In genomic region chr16:2033057-2033911, GRCh38 we compare ENCODE assay signal across 10 cellular contexts. TPM values are rescaled to one million over a fixed set of nuclear protein-coding genes. Genes with fewer than 3 reads are reported as not detected.
DNase-seq lines count a peak whose midpoint lies in the region; ATAC-seq, FAIRE-seq and TF ChIP-seq lines count a peak whose summit lies in the region.
"Had no signal": no experiment of that assay in that cellular context is flagged by ENCODE, and none has a peak within 500 bp of the region (broad histone marks: within the 10 kb centered on the region; RNA-seq: fewer than 3 reads in every experiment).

No MANE protein-coding gene starts in this region.

- no peak for TF ChIP-seq POLR2A in HepG2 (IDR thresholded peaks at IDR 0.05; ENCODE audit: insufficient read depth in 1 of 2, low read depth in 2 of 2, low read length in 2 of 2)

- FAIRE-seq in HepG2 (lab: Jason Lieb, UNC), result no peak
- FAIRE-seq: islet of Langerhans had no signal

- WGBS in HepG2 (ENCODE audit: low lambda C conversion rate), result 22% methylated on average over 5 of the region's 37 CpGs

- peaks cover 3 to 6% of the 10 kb centered on the region in 2 experiments; a peak in 4 of 5 replicates for H3K36me3 ChIP-seq in HepG2 (replicated peaks in 1 of 2; ENCODE audit: control insufficient read depth in 1 of 2, insufficient read depth in 2 of 2, low read length in 2 of 2)
- H3K36me3 ChIP-seq in subcutaneous abdominal adipose tissue (ENCODE audit: control insufficient read depth in 5 of 5, insufficient read depth in 5 of 5, low read length in 5 of 5), result peaks cover 0 to 23% (median 19%) of the 10 kb centered on the region in 5 donors
- H3K36me3 ChIP-seq in OCI-LY7 (ENCODE audit: insufficient read depth, low read length), result no peaks in the 10 kb centered on the region
- no peaks in the 10 kb centered on the region for H3K36me3 ChIP-seq in MM.1S (replicated peaks; ENCODE audit: insufficient read depth, low read length)

- H3K9ac ChIP-seq in HepG2 (ENCODE audit: insufficient read depth, low read depth, low read length) (peak overlapping the region; percentile 75), subcutaneous abdominal adipose tissue (ENCODE audit: low read length in 5 of 5) (peak overlapping the region; percentile 51 to 76 (median 59)), MM.1S (ENCODE audit: low read length) (no peak overlapping the region)

- CTCF ChIA-PET in HepG2 (lab: Yijun Ruan, JAX; ENCODE audit: low intra/inter-chr PET ratio, low total read pairs), result no interaction called here
- CTCF ChIA-PET in OCI-LY7 (lab: Charles Lee; ENCODE audit: unreplicated experiment), result no interaction called here

- DNase-seq in cardiac fibroblast (ENCODE audit: low read depth in 2 of 2) (peak; percentile 76), HepG2 (ENCODE audit: low spot score) (peak; percentile 53), NCI-H1105 treated with DMSO at 0.1 percent for 48 hours (lab: John Stamatoyannopoulos, UW) (no peak), OCI-LY7 (ENCODE audit: low spot score) (no peak), MM.1S (no peak)
- DNase-seq in activated CD4-positive, alpha-beta T cell treated with anti-CD3 and anti-CD28 coated beads, Interleukin-2, amount 50 U/mL, for 48 hours, result no peak

- in situ Hi-C loops in HepG2 (cut with HindIII; ENCODE audit: extremely low pct_ligation_motif_present, low pct_unique_long_range_greater_than_20kb), result no loop called here

- H2AFZ ChIP-seq in HepG2 (ENCODE audit: low read length) (no peak overlapping the region), OCI-LY7 (ENCODE audit: low read length) (no peak overlapping the region), MM.1S (ENCODE audit: low read length) (no peak overlapping the region)

- peak; percentile 63 for ATAC-seq in HepG2

- POLR2A ChIA-PET in HepG2 (lab: Yijun Ruan, JAX) (interaction anchor here (0.8 to 4.6 kb wide), 7 partner anchors 9 to 122 kb away, joined by 3 to 59 read pairs (median 4); partner anchors contain the start of genes NTHL1, TRAF7 and TSC2), OCI-LY7 (lab: Charles Lee) (interaction anchor here (1.0 kb wide), 1 partner anchor 11 kb away, joined by 3 read pairs; no protein-coding TSS in a partner anchor)

- H3K79me2 ChIP-seq in HepG2 (ENCODE audit: insufficient read depth, low read length), result no peaks in the 10 kb centered on the region
- no peaks in the 10 kb centered on the region for H3K79me2 ChIP-seq in OCI-LY7 (ENCODE audit: insufficient read depth, low read depth, low read length)
- no peaks in the 10 kb centered on the region for H3K79me2 ChIP-seq in MM.1S (ENCODE audit: low read length)

- intact Hi-C loops in HepG2 (cut with micrococcal nuclease; ENCODE audit: unreplicated experiment), result no loop called here
- intact Hi-C loops in OCI-LY7 (cut with micrococcal nuclease; ENCODE audit: unreplicated experiment), result no loop called here

- TF ChIP-seq RAD21 in Ishikawa (IDR thresholded peaks at IDR 0.05; ENCODE audit: low read depth) (no peak), HepG2 (CRISPR knock-in tag; IDR thresholded peaks at IDR 0.05) (no peak)

- H3K4me1 ChIP-seq in HepG2 (ENCODE audit: insufficient read depth, low read length) (peaks cover 83% of the 10 kb centered on the region), subcutaneous abdominal adipose tissue (ENCODE audit: control insufficient read depth in 5 of 5, insufficient read depth in 5 of 5, low read length in 5 of 5) (peaks cover 4 to 93% (median 79%) of the 10 kb centered on the region in 5 donors), OCI-LY7 (ENCODE audit: insufficient read depth, low read length, poor library complexity, severe bottlenecking) (no peaks in the 10 kb centered on the region), MM.1S (ENCODE audit: low read length) (peaks cover 4% of the 10 kb centered on the region; the same call in 1 of the 2 replicates)

- peak overlapping the region; percentile 93 for H3K4me2 ChIP-seq in HepG2 (ENCODE audit: low read depth, low read length)
- no peak overlapping the region for H3K4me2 ChIP-seq in OCI-LY7 (ENCODE audit: low read length)
- H3K4me2 ChIP-seq in MM.1S (ENCODE audit: low read depth, low read length), result no peak overlapping the region

- TF ChIP-seq EP300 in Ishikawa (IDR thresholded peaks at IDR 0.05; ENCODE audit: borderline replicate concordance) (no peak), HepG2 (IDR thresholded peaks at IDR 0.05; ENCODE audit: low read depth in 2 of 2, low read length in 2 of 2) (no peak), HepG2 (CRISPR knock-in tag; IDR thresholded peaks at IDR 0.05; ENCODE audit: borderline replicate concordance) (no peak)

- no peak for TF ChIP-seq CTCF in cardiac fibroblast (IDR thresholded peaks at IDR 0.05; ENCODE audit: low read depth, low read length)
- TF ChIP-seq CTCF in HepG2 (CRISPR knock-in tag; IDR thresholded peaks at IDR 0.05), result no peak
- TF ChIP-seq CTCF in OCI-LY7 (conservative IDR thresholded peaks at IDR 0.05; ENCODE audit: low read length), result no peak
- TF ChIP-seq CTCF in MM.1S (IDR thresholded peaks at IDR 0.05; ENCODE audit: low read length), result no peak

- no peaks in the 10 kb centered on the region for H3K9me2 ChIP-seq in OCI-LY7 (ENCODE audit: insufficient read depth, low read length)
- no peaks in the 10 kb centered on the region for H3K9me2 ChIP-seq in MM.1S (replicated peaks; ENCODE audit: insufficient read depth, low read length)

- H3K27me3 ChIP-seq in HepG2 (ENCODE audit: control insufficient read depth in 1 of 2, insufficient read depth in 2 of 2, low read length in 2 of 2) (no peaks in the 10 kb centered on the region), subcutaneous abdominal adipose tissue (ENCODE audit: control insufficient read depth in 5 of 5, insufficient read depth in 4 of 5, low read length in 5 of 5) (no peaks in the 10 kb centered on the region), MM.1S (replicated peaks; ENCODE audit: insufficient read depth, low read length) (peaks cover 41% of the 10 kb centered on the region)

- no peaks in the 10 kb centered on the region for H3F3A ChIP-seq in MM.1S (ENCODE audit: insufficient read depth, low read length)

- H3K9me3 ChIP-seq in HepG2 (ENCODE audit: low read length) (no peaks in the 10 kb centered on the region), subcutaneous abdominal adipose tissue (ENCODE audit: control insufficient read depth in 5 of 5, low read length in 5 of 5) (no peaks in the 10 kb centered on the region), OCI-LY7 (ENCODE audit: low read length) (no peaks in the 10 kb centered on the region), MM.1S (replicated peaks; ENCODE audit: insufficient read depth, low read length) (no peaks in the 10 kb centered on the region)

- BruUV-seq in HepG2 (replicated peaks; lab: Mats Ljungman, UMichigan) (no TSS peak), OCI-LY7 (replicated peaks; lab: Mats Ljungman, UMichigan) (no TSS peak)

- H4K20me1 ChIP-seq in HepG2 (ENCODE audit: insufficient read depth, low read length) (0 out of 2 replicates have a peak, but pooled peaks cover 2% of the 10 kb centered on the region), OCI-LY7 (ENCODE audit: insufficient read depth, low read length) (no peaks in the 10 kb centered on the region), MM.1S (ENCODE audit: insufficient read depth, low read length) (no peaks in the 10 kb centered on the region)

- H3K27ac ChIP-seq in HepG2 (ENCODE audit: extremely low read length, insufficient read depth, low read length) (peak overlapping the region; percentile 89), subcutaneous abdominal adipose tissue (ENCODE audit: low read depth, low read length) (peak overlapping the region; percentile 86), OCI-LY7 (ENCODE audit: low read depth, low read length, poor library complexity, severe bottlenecking) (no peak overlapping the region), MM.1S (ENCODE audit: low read length) (no peak overlapping the region)

- H3K4me3 ChIP-seq in cardiac fibroblast (replicated peaks in 1 of 2; ENCODE audit: low read depth in 2 of 2, low read length in 2 of 2), result peak overlapping the region; percentile 8 to 53
- peak overlapping the region; percentile 24 to 69 (median 46); a peak in 5 of 6 replicates for H3K4me3 ChIP-seq in HepG2 (replicated peaks in 1 of 3; ENCODE audit: insufficient read depth in 1 of 3, low read depth in 2 of 3, low read length in 3 of 3)
- peak overlapping the region; percentile 53 to 70 (median 62) for H3K4me3 ChIP-seq in subcutaneous abdominal adipose tissue (ENCODE audit: low read depth in 1 of 5, low read length in 5 of 5)
- H3K4me3 ChIP-seq in OCI-LY7 (ENCODE audit: low read depth, low read length, poor library complexity, severe bottlenecking), result no peak overlapping the region
- H3K4me3 ChIP-seq in MM.1S (ENCODE audit: low read length), result no peak overlapping the region

RNA-seq across cellular contexts. Expression of gene NHERF2, which starts 6.6 kb away (rescaled TPM):
- total RNA-seq in HepG2 (2016; rRNA removed; fragmentation: Illumina TruSeq; extraction: Trizol) (15.8 and 23.7 TPM in 2 replicates), OCI-LY7 (2022) (0.27 and 0.31 TPM in 2 replicates)
- 17.2 and 21.7 TPM in 2 replicates for total RNA-seq in HepG2 (2016; cell fraction: cytosol; rRNA removed; fragmentation: Illumina TruSeq; extraction: Trizol; ENCODE audit: low read depth)
- total RNA-seq in HepG2 (2016; cell fraction: insoluble cytoplasmic fraction; rRNA removed; fragmentation: Illumina TruSeq; extraction: Trizol), result 14.8 and 26.0 TPM in 2 replicates
- 42.5 and 44.6 TPM in 2 replicates for total RNA-seq in HepG2 (2016; cell fraction: membrane; rRNA removed; fragmentation: Illumina TruSeq; extraction: Trizol)
- total RNA-seq in HepG2 (2016; cell fraction: nucleus; rRNA removed; fragmentation: Illumina TruSeq; extraction: Trizol), result 14.4 and 15.0 TPM in 2 replicates
- polyA plus RNA-seq in HepG2 (2011; rRNA removed), result 39.3 and 47.2 TPM in 2 replicates
- polyA plus RNA-seq in HepG2 (2011; cell fraction: cytosol; rRNA removed), result 28.8 and 54.4 TPM in 2 replicates
- polyA plus RNA-seq in HepG2 (2011; cell fraction: nucleus; rRNA removed), result 94.7 and 105 TPM in 2 replicates
- 25.8 and 38.7 TPM in 2 replicates for polyA plus RNA-seq in HepG2 (2012)
- 54.0 and 63.1 TPM in 2 replicates for polyA plus RNA-seq in HepG2 (2016; cell fraction: cytosol; fragmentation: Illumina TruSeq; extraction: Trizol; ENCODE audit: low read depth)
- 37.8 and 52.2 TPM in 2 replicates for polyA plus RNA-seq in HepG2 (2016; cell fraction: insoluble cytoplasmic fraction; fragmentation: Illumina TruSeq; extraction: Trizol; ENCODE audit: low read depth)
- polyA plus RNA-seq in HepG2 (2016; cell fraction: membrane; fragmentation: Illumina TruSeq; extraction: Trizol; ENCODE audit: low read depth), result 72.6 and 84.9 TPM in 2 replicates
- polyA plus RNA-seq in HepG2 (2016; cell fraction: nucleus; fragmentation: Illumina TruSeq; extraction: Trizol; ENCODE audit: insufficient read depth, low read depth), result 53.4 and 59.6 TPM in 2 replicates
- 6.8 and 36.4 TPM in 2 replicates for polyA minus RNA-seq in HepG2 (2011; rRNA and poly(A)+ RNA removed; ENCODE audit: low replicate concordance)
- polyA minus RNA-seq in HepG2 (2011; cell fraction: cytosol; rRNA and poly(A)+ RNA removed), result 24.4 and 28.2 TPM in 2 replicates
- 13.3 and 13.8 TPM in 2 replicates for polyA minus RNA-seq in HepG2 (2011; cell fraction: nucleus; rRNA and poly(A)+ RNA removed)
- total RNA-seq in OCI-LY7 (2014; rRNA removed; shearing (Covaris generic)), result not detected in 2 replicates
- polyA plus RNA-seq: IgD-negative memory B cell had no signal

RNA-seq across cellular contexts. Expression of gene NPW, which starts 13.7 kb away (rescaled TPM):
- total RNA-seq in HepG2 (2016; rRNA removed; fragmentation: Illumina TruSeq; extraction: Trizol), result 0.97 TPM in 1 of 2 replicates, not detected in the other
- total RNA-seq in HepG2 (2016; cell fraction: cytosol; rRNA removed; fragmentation: Illumina TruSeq; extraction: Trizol; ENCODE audit: low read depth), result 1.1 and 2.6 TPM in 2 replicates
- 0.87 TPM in 1 of 2 replicates, not detected in the other for total RNA-seq in HepG2 (2016; cell fraction: insoluble cytoplasmic fraction; rRNA removed; fragmentation: Illumina TruSeq; extraction: Trizol)
- 0.71 and 0.79 TPM in 2 replicates for total RNA-seq in HepG2 (2016; cell fraction: membrane; rRNA removed; fragmentation: Illumina TruSeq; extraction: Trizol)
- not detected in 2 replicates for total RNA-seq in HepG2 (2016; cell fraction: nucleus; rRNA removed; fragmentation: Illumina TruSeq; extraction: Trizol)
- polyA plus RNA-seq in HepG2 (2011; rRNA removed), result 0.24 and 0.25 TPM in 2 replicates
- 0.50 and 0.85 TPM in 2 replicates for polyA plus RNA-seq in HepG2 (2011; cell fraction: cytosol; rRNA removed)
- 1.1 and 1.2 TPM in 2 replicates for polyA plus RNA-seq in HepG2 (2011; cell fraction: nucleus; rRNA removed)
- 0.82 and 1.4 TPM in 2 replicates for polyA plus RNA-seq in HepG2 (2012)
- polyA plus RNA-seq in HepG2 (2016; cell fraction: cytosol; fragmentation: Illumina TruSeq; extraction: Trizol; ENCODE audit: low read depth), result 0.87 and 1.2 TPM in 2 replicates
- polyA plus RNA-seq in HepG2 (2016; cell fraction: insoluble cytoplasmic fraction; fragmentation: Illumina TruSeq; extraction: Trizol; ENCODE audit: low read depth), result 0.61 and 0.63 TPM in 2 replicates
- 0.42 and 0.81 TPM in 2 replicates for polyA plus RNA-seq in HepG2 (2016; cell fraction: membrane; fragmentation: Illumina TruSeq; extraction: Trizol; ENCODE audit: low read depth)
- 0.85 and 2.0 TPM in 2 replicates for polyA plus RNA-seq in HepG2 (2016; cell fraction: nucleus; fragmentation: Illumina TruSeq; extraction: Trizol; ENCODE audit: insufficient read depth, low read depth)
- polyA minus RNA-seq in HepG2 (2011; rRNA and poly(A)+ RNA removed; ENCODE audit: low replicate concordance), result 0.21 TPM in 1 of 2 replicates, not detected in the other
- 3.4 TPM in 1 of 2 replicates, not detected in the other for polyA minus RNA-seq in HepG2 (2011; cell fraction: cytosol; rRNA and poly(A)+ RNA removed)
- polyA minus RNA-seq in HepG2 (2011; cell fraction: nucleus; rRNA and poly(A)+ RNA removed), result 0.50 TPM in 1 of 2 replicates, not detected in the other
- 0.85 and 0.88 TPM in 2 replicates for total RNA-seq in OCI-LY7 (2014; rRNA removed; shearing (Covaris generic))
- 1.3 and 3.7 TPM in 2 replicates for total RNA-seq in OCI-LY7 (2022)
- polyA plus RNA-seq: IgD-negative memory B cell had no signal

RNA-seq across cellular contexts. Expression of gene NTHL1, which starts 14.3 kb away (rescaled TPM):
- 64.8 and 64.9 TPM in 2 replicates for total RNA-seq in HepG2 (2016; rRNA removed; fragmentation: Illumina TruSeq; extraction: Trizol)
- total RNA-seq in HepG2 (2016; cell fraction: cytosol; rRNA removed; fragmentation: Illumina TruSeq; extraction: Trizol; ENCODE audit: low read depth), result 24.9 and 26.2 TPM in 2 replicates
- total RNA-seq in HepG2 (2016; cell fraction: insoluble cytoplasmic fraction; rRNA removed; fragmentation: Illumina TruSeq; extraction: Trizol), result 69.4 and 70.6 TPM in 2 replicates
- 25.2 and 29.9 TPM in 2 replicates for total RNA-seq in HepG2 (2016; cell fraction: membrane; rRNA removed; fragmentation: Illumina TruSeq; extraction: Trizol)
- 22.8 and 26.0 TPM in 2 replicates for total RNA-seq in HepG2 (2016; cell fraction: nucleus; rRNA removed; fragmentation: Illumina TruSeq; extraction: Trizol)
- polyA plus RNA-seq in HepG2 (2011; rRNA removed), result 47.5 and 55.6 TPM in 2 replicates
- polyA plus RNA-seq in HepG2 (2011; cell fraction: cytosol; rRNA removed), result 63.4 and 112 TPM in 2 replicates
- 61.1 and 66.7 TPM in 2 replicates for polyA plus RNA-seq in HepG2 (2011; cell fraction: nucleus; rRNA removed)
- polyA plus RNA-seq in HepG2 (2012), result 19.7 and 24.2 TPM in 2 replicates
- polyA plus RNA-seq in HepG2 (2016; cell fraction: cytosol; fragmentation: Illumina TruSeq; extraction: Trizol; ENCODE audit: low read depth), result 12.4 and 13.2 TPM in 2 replicates
- 43.0 and 46.2 TPM in 2 replicates for polyA plus RNA-seq in HepG2 (2016; cell fraction: insoluble cytoplasmic fraction; fragmentation: Illumina TruSeq; extraction: Trizol; ENCODE audit: low read depth)
- 15.6 and 17.1 TPM in 2 replicates for polyA plus RNA-seq in HepG2 (2016; cell fraction: membrane; fragmentation: Illumina TruSeq; extraction: Trizol; ENCODE audit: low read depth)
- polyA plus RNA-seq in HepG2 (2016; cell fraction: nucleus; fragmentation: Illumina TruSeq; extraction: Trizol; ENCODE audit: insufficient read depth, low read depth), result 42.8 and 44.9 TPM in 2 replicates
- 25.8 and 50.8 TPM in 2 replicates for polyA minus RNA-seq in HepG2 (2011; rRNA and poly(A)+ RNA removed; ENCODE audit: low replicate concordance)
- polyA minus RNA-seq in HepG2 (2011; cell fraction: cytosol; rRNA and poly(A)+ RNA removed), result 24.2 and 32.7 TPM in 2 replicates
- 9.3 and 11.6 TPM in 2 replicates for polyA minus RNA-seq in HepG2 (2011; cell fraction: nucleus; rRNA and poly(A)+ RNA removed)
- total RNA-seq in OCI-LY7 (2014; rRNA removed; shearing (Covaris generic)), result 50.9 and 56.2 TPM in 2 replicates
- total RNA-seq in OCI-LY7 (2022), result 44.6 and 51.5 TPM in 2 replicates

RNA-seq across cellular contexts. Expression of gene TSC2, which starts 14.5 kb away (rescaled TPM):
- total RNA-seq in HepG2 (2016; rRNA removed; fragmentation: Illumina TruSeq; extraction: Trizol), result 10.3 and 19.6 TPM in 2 replicates
- total RNA-seq in HepG2 (2016; cell fraction: cytosol; rRNA removed; fragmentation: Illumina TruSeq; extraction: Trizol; ENCODE audit: low read depth), result 13.6 and 17.2 TPM in 2 replicates
- 7.7 and 19.6 TPM in 2 replicates for total RNA-seq in HepG2 (2016; cell fraction: insoluble cytoplasmic fraction; rRNA removed; fragmentation: Illumina TruSeq; extraction: Trizol)
- total RNA-seq in HepG2 (2016; cell fraction: membrane; rRNA removed; fragmentation: Illumina TruSeq; extraction: Trizol), result 13.2 and 13.3 TPM in 2 replicates
- total RNA-seq in HepG2 (2016; cell fraction: nucleus; rRNA removed; fragmentation: Illumina TruSeq; extraction: Trizol), result 21.2 and 34.7 TPM in 2 replicates
- 40.4 and 44.6 TPM in 2 replicates for polyA plus RNA-seq in HepG2 (2011; rRNA removed)
- 13.0 and 19.7 TPM in 2 replicates for polyA plus RNA-seq in HepG2 (2011; cell fraction: cytosol; rRNA removed)
- 352 and 473 TPM in 2 replicates for polyA plus RNA-seq in HepG2 (2011; cell fraction: nucleus; rRNA removed)
- polyA plus RNA-seq in HepG2 (2012), result 50.1 and 57.0 TPM in 2 replicates
- 2.9 and 4.1 TPM in 2 replicates for polyA plus RNA-seq in HepG2 (2016; cell fraction: cytosol; fragmentation: Illumina TruSeq; extraction: Trizol; ENCODE audit: low read depth)
- polyA plus RNA-seq in HepG2 (2016; cell fraction: insoluble cytoplasmic fraction; fragmentation: Illumina TruSeq; extraction: Trizol; ENCODE audit: low read depth), result 13.2 and 17.7 TPM in 2 replicates
- polyA plus RNA-seq in HepG2 (2016; cell fraction: membrane; fragmentation: Illumina TruSeq; extraction: Trizol; ENCODE audit: low read depth), result 5.4 and 5.7 TPM in 2 replicates
- polyA plus RNA-seq in HepG2 (2016; cell fraction: nucleus; fragmentation: Illumina TruSeq; extraction: Trizol; ENCODE audit: insufficient read depth, low read depth), result 82.5 and 84.9 TPM in 2 replicates
- 69.9 and 84.9 TPM in 2 replicates for polyA minus RNA-seq in HepG2 (2011; rRNA and poly(A)+ RNA removed; ENCODE audit: low replicate concordance)
- 25.5 and 36.2 TPM in 2 replicates for polyA minus RNA-seq in HepG2 (2011; cell fraction: cytosol; rRNA and poly(A)+ RNA removed)
- 59.4 and 61.0 TPM in 2 replicates for polyA minus RNA-seq in HepG2 (2011; cell fraction: nucleus; rRNA and poly(A)+ RNA removed)
- 42.8 and 57.2 TPM in 2 replicates for total RNA-seq in OCI-LY7 (2014; rRNA removed; shearing (Covaris generic))
- 152 and 160 TPM in 2 replicates for total RNA-seq in OCI-LY7 (2022)

RNA-seq across cellular contexts. Expression of gene ZNF598, which starts 23.7 kb away (rescaled TPM):
- total RNA-seq in HepG2 (2016; rRNA removed; fragmentation: Illumina TruSeq; extraction: Trizol) (9.5 and 13.5 TPM in 2 replicates), OCI-LY7 (2022) (80.4 and 83.8 TPM in 2 replicates)
- total RNA-seq in HepG2 (2016; cell fraction: cytosol; rRNA removed; fragmentation: Illumina TruSeq; extraction: Trizol; ENCODE audit: low read depth), result 7.8 and 8.6 TPM in 2 replicates
- total RNA-seq in HepG2 (2016; cell fraction: insoluble cytoplasmic fraction; rRNA removed; fragmentation: Illumina TruSeq; extraction: Trizol), result 6.1 and 14.0 TPM in 2 replicates
- total RNA-seq in HepG2 (2016; cell fraction: membrane; rRNA removed; fragmentation: Illumina TruSeq; extraction: Trizol), result 8.0 and 9.4 TPM in 2 replicates
- total RNA-seq in HepG2 (2016; cell fraction: nucleus; rRNA removed; fragmentation: Illumina TruSeq; extraction: Trizol), result 15.2 and 16.0 TPM in 2 replicates
- 14.2 and 17.6 TPM in 2 replicates for polyA plus RNA-seq in HepG2 (2011; rRNA removed)
- 10.9 and 19.8 TPM in 2 replicates for polyA plus RNA-seq in HepG2 (2011; cell fraction: cytosol; rRNA removed)
- polyA plus RNA-seq in HepG2 (2011; cell fraction: nucleus; rRNA removed), result 80.6 and 103 TPM in 2 replicates
- 6.9 and 11.3 TPM in 2 replicates for polyA plus RNA-seq in HepG2 (2012)
- polyA plus RNA-seq in HepG2 (2016; cell fraction: cytosol; fragmentation: Illumina TruSeq; extraction: Trizol; ENCODE audit: low read depth), result 4.2 and 5.0 TPM in 2 replicates
- polyA plus RNA-seq in HepG2 (2016; cell fraction: insoluble cytoplasmic fraction; fragmentation: Illumina TruSeq; extraction: Trizol; ENCODE audit: low read depth), result 14.5 and 15.5 TPM in 2 replicates
- 8.5 and 11.6 TPM in 2 replicates for polyA plus RNA-seq in HepG2 (2016; cell fraction: membrane; fragmentation: Illumina TruSeq; extraction: Trizol; ENCODE audit: low read depth)
- polyA plus RNA-seq in HepG2 (2016; cell fraction: nucleus; fragmentation: Illumina TruSeq; extraction: Trizol; ENCODE audit: insufficient read depth, low read depth), result 58.7 and 59.3 TPM in 2 replicates
- 25.2 and 28.9 TPM in 2 replicates for polyA minus RNA-seq in HepG2 (2011; rRNA and poly(A)+ RNA removed; ENCODE audit: low replicate concordance)
- 12.5 and 18.7 TPM in 2 replicates for polyA minus RNA-seq in HepG2 (2011; cell fraction: cytosol; rRNA and poly(A)+ RNA removed)
- 12.6 and 18.4 TPM in 2 replicates for polyA minus RNA-seq in HepG2 (2011; cell fraction: nucleus; rRNA and poly(A)+ RNA removed)
- total RNA-seq in OCI-LY7 (2014; rRNA removed; shearing (Covaris generic)), result 26.3 and 37.2 TPM in 2 replicates

Comparison
In these comparisons a context has a peak if more than half of its experiments do, and no peak if none do; other contexts are left out.
1. DNase-seq: peak in cardiac fibroblast (2 of 2) and HepG2 (single experiment); none in NCI-H1105 treated with DMSO at 0.1 percent for 48 hours (single experiment), OCI-LY7 (single experiment), MM.1S (single experiment) and activated CD4-positive, alpha-beta T cell treated with anti-CD3 and anti-CD28 coated beads, Interleukin-2, amount 50 U/mL, for 48 hours (0 of 2).
2. H3K4me3 ChIP-seq: peak in cardiac fibroblast (2 of 2), HepG2 (3 of 3) and subcutaneous abdominal adipose tissue (5 of 5); none in OCI-LY7 (single experiment) and MM.1S (single experiment).
3. H3K27ac ChIP-seq: peak in HepG2 (single experiment) and subcutaneous abdominal adipose tissue (single experiment); none in OCI-LY7 (single experiment) and MM.1S (single experiment).
4. RNA of gene NHERF2, which starts 6.6 kb away (total RNA-seq): 14.4 to 44.6 TPM in HepG2; 0.27 to 0.31 TPM in OCI-LY7; every median in the first group is over 10 times any median in the second.